ENCODE assay signal across 17 cellular contexts in the genomic region with DNA sequence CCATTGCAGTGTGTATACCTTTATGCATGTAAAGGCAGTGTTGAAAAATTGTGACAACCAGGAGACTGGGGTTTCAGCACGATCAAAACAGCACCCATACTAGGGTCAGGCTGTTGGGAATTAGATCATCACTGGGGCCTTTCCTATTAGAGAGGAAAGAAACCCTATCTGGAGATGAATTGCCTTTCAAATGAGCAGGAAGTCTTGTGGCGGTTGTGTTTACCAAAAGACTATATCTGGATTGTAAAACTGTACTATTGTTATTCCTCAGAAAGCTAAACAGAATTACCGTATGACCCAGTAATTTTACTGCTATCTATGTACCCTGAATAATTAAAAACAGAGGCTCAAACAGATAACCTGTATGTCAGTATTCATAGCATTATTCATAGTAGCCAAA.
"Had no signal": no experiment of that assay in that cellular context is flagged by ENCODE, and none has a peak within 500 bp of the region (broad histone marks: within the 10 kb centered on the region; RNA-seq: fewer than 3 reads in every experiment).

No MANE protein-coding gene starts in this region.

- H3K4me3 ChIP-seq: hepatocyte, ovary, psoas muscle, skin epidermis, thoracic aorta, upper lobe of left lung had no signal

- ATAC-seq: foreskin keratinocyte, natural killer cell, psoas muscle, right cardiac atrium had no signal

- H3K9me3 ChIP-seq: ovary, psoas muscle, thoracic aorta, upper lobe of left lung had no signal

- H3K27me3 ChIP-seq: foreskin keratinocyte, hepatocyte, ovary, upper lobe of left lung had no signal

- H3K36me3 ChIP-seq: ovary had no signal

- H3K9me3 Mint-ChIP-seq: activated naive CD8-positive, alpha-beta T cell treated with anti-CD3 and anti-CD28 coated beads for 36 hours; dendritic cell treated with granulocyte-macrophage colony-stimulating factor and Interleukin-4, amounts not matched to agents 40 ng/mL and 50 ng/mL, for 4 days; natural killer cell had no signal

- DNase-seq: activated CD4-positive, CD25-positive, alpha-beta regulatory T cell treated with anti-CD3 and anti-CD28 coated beads, Interleukin-2, amount 50 U/mL, for 72 hours; activated naive CD4-positive, alpha-beta T cell; activated naive CD8-positive, alpha-beta T cell treated with anti-CD3 and anti-CD28 coated beads for 36 hours; amniotic stem cell; effector memory CD4-positive, alpha-beta T cell; foreskin keratinocyte; mesendoderm; natural killer cell; ovary; psoas muscle; right cardiac atrium; stimulated activated CD4-positive, alpha-beta T cell treated with anti-CD3 and anti-CD28 coated beads, Interleukin-4, amount 100 ng/mL, for 1 hour; upper lobe of left lung had no signal

- H3K27me3 Mint-ChIP-seq: activated naive CD8-positive, alpha-beta T cell treated with anti-CD3 and anti-CD28 coated beads for 36 hours; dendritic cell treated with granulocyte-macrophage colony-stimulating factor and Interleukin-4, amounts not matched to agents 40 ng/mL and 50 ng/mL, for 4 days had no signal

- H3K27ac Mint-ChIP-seq: activated naive CD8-positive, alpha-beta T cell treated with anti-CD3 and anti-CD28 coated beads for 36 hours; dendritic cell treated with granulocyte-macrophage colony-stimulating factor and Interleukin-4, amounts not matched to agents 40 ng/mL and 50 ng/mL, for 4 days; natural killer cell had no signal

- H3K4me3 Mint-ChIP-seq: activated naive CD8-positive, alpha-beta T cell treated with anti-CD3 and anti-CD28 coated beads for 36 hours; dendritic cell treated with granulocyte-macrophage colony-stimulating factor and Interleukin-4, amounts not matched to agents 40 ng/mL and 50 ng/mL, for 4 days; natural killer cell had no signal

- H3K4me2 ChIP-seq: hepatocyte had no signal

- H3K27ac ChIP-seq: foreskin keratinocyte, hepatocyte, ovary, psoas muscle, skin epidermis, thoracic aorta, upper lobe of left lung had no signal
